In the genomic region with DNA sequence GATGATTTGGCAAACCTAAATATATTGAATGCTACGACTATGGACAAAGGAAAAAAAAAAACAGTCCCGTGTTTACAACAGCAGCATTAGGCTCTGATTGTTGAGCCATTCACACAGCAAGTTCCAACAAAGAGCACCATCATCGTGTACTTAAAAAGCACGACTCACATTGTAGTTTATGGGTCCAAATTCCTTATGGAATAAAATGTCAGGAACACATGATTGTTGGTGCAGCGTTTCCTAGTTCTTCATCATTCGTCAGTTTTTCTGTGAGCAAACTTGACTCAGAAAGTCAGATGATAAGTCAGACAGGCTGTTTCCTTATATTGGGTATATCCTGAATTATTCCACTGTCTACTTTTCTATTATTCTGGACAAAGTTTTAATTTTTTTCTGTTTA, we compare ENCODE assay signal across 20 cellular contexts.
"Had no signal": no experiment of that assay in that cellular context is flagged by ENCODE, and none has a peak within 500 bp of the region (broad histone marks: within the 10 kb centered on the region; RNA-seq: fewer than 3 reads in every experiment).

No MANE protein-coding gene starts in this region.

- H3K4me1 ChIP-seq: body of pancreas, pancreas, upper lobe of right lung had no signal

- DNase-seq: activated CD4-positive, alpha-beta memory T cell treated with anti-CD3 and anti-CD28 coated beads, Interleukin-2, amount 10 ng/mL, durations not matched to agents 7 days and 5 days; activated CD4-positive, alpha-beta T cell treated with anti-CD3 and anti-CD28 coated beads for 48 hours; activated CD8-positive, alpha-beta memory T cell treated with anti-CD3 and anti-CD28 coated beads, Interleukin-2, amount 10 ng/mL, durations not matched to agents 7 days and 5 days; activated naive CD4-positive, alpha-beta T cell; activated naive CD8-positive, alpha-beta T cell treated with anti-CD3 and anti-CD28 coated beads for 36 hours; activated T-cell treated with anti-CD3 and anti-CD28 coated beads, Interleukin-2, amount 50 U/mL, for 1 hour; body of pancreas; central memory CD4-positive, alpha-beta T cell; left ventricle myocardium superior; naive thymus-derived CD4-positive, alpha-beta T cell; pancreas; sigmoid colon; stimulated activated CD4-positive, alpha-beta T cell treated with anti-CD3 and anti-CD28 coated beads, Interleukin-4, amount 100 ng/mL, for 24 hours; T-helper 2 cell; upper lobe of right lung had no signal

- H3K9me3 ChIP-seq: body of pancreas, pancreas, sigmoid colon, thoracic aorta, upper lobe of right lung had no signal

- ATAC-seq: activated CD8-positive, alpha-beta memory T cell treated with anti-CD3 and anti-CD28 coated beads, Interleukin-2, amount 10 ng/mL, durations not matched to agents 7 days and 5 days; activated T-helper 17 cell treated with anti-CD3 and anti-CD28 coated beads, Interleukin-2, amount 50 U/mL, for 72 hours; body of pancreas; foreskin keratinocyte; left ventricle myocardium superior; naive thymus-derived CD4-positive, alpha-beta T cell; pancreas; stimulated activated memory B cell treated with anti-CD40 and anti-IgM and Interleukin-4, amounts not matched to agents 10 μg/mL and 1 μg/mL and 100 μg/mL, for 72 hours; upper lobe of right lung; WTC11 had no signal

- H3K4me3 ChIP-seq: body of pancreas, pancreas, sigmoid colon, thoracic aorta, upper lobe of right lung had no signal

- H3K27me3 ChIP-seq: body of pancreas, foreskin keratinocyte, pancreas, sigmoid colon had no signal

- H3K36me3 ChIP-seq: pancreas, sigmoid colon, thoracic aorta, upper lobe of right lung had no signal

- H3K27ac ChIP-seq: body of pancreas, foreskin keratinocyte, pancreas, sigmoid colon, thoracic aorta, upper lobe of right lung had no signal
